Comparison of ENCODE assay signal across 1 cellular context in genomic region chr7:93231799-93232672, GRCh38.
TF ChIP-seq lines count a peak whose summit lies in the region.

Gene VPS50, plus strand, starts transcription at chr7:93232366. Its CDS starts 102 bp downstream, at chr7:93232468.

TF ChIP-seq in K562, 482 proteins besides CTCF, POLR2A, EP300 and RAD21 (continued from another document):
- TF ChIP-seq E2F8 (IDR thresholded peaks at IDR 0.05; ENCODE audit: low read depth, partially characterized antibody) (no peak), ZBTB12 (CRISPR knock-in tag; IDR thresholded peaks at IDR 0.05) (peak; percentile 40; the same call in 1 of the 2 replicates), ZNF224 (CRISPR knock-in tag; IDR thresholded peaks at IDR 0.05) (no peak), MIER1 (IDR thresholded peaks at IDR 0.05; ENCODE audit: low read depth) (no peak), ZNF408 (CRISPR knock-in tag; IDR thresholded peaks at IDR 0.05; ENCODE audit: low read depth) (no peak), BRD4 (IDR thresholded peaks at IDR 0.05) (no peak), ZNF318 (IDR thresholded peaks at IDR 0.05; ENCODE audit: borderline replicate concordance in 1 of 2, low read depth in 1 of 2) (no peak), ZNF282 (CRISPR knock-in tag; IDR thresholded peaks at IDR 0.05) (no peak), STAG1 (CRISPR knock-in tag; IDR thresholded peaks at IDR 0.05; ENCODE audit: borderline replicate concordance) (no peak), ZNF707 (CRISPR knock-in tag; conservative IDR thresholded peaks at IDR 0.05) (no peak), ZNF384 (IDR thresholded peaks at IDR 0.05; ENCODE audit: low read depth, low read length) (no peak), CHD4 (IDR thresholded peaks at IDR 0.05; ENCODE audit: insufficient read depth, insufficient replicate concordance, low read depth, low read length, poor library complexity, severe bottlenecking) (no peak), ZNF239 (CRISPR knock-in tag; IDR thresholded peaks at IDR 0.05) (no peak), TAF9B (IDR thresholded peaks at IDR 0.05; ENCODE audit: partially characterized antibody) (peak; percentile 27), ZBTB2 (IDR thresholded peaks at IDR 0.05) (no peak), PHF20 (IDR thresholded peaks at IDR 0.05; ENCODE audit: partially characterized antibody) (peak; percentile 100), ARID3B (CRISPR knock-in tag; IDR thresholded peaks at IDR 0.05; ENCODE audit: borderline replicate concordance) (no peak), HNRNPH1 (optimal IDR thresholded peaks at IDR 0.05; ENCODE audit: low read depth, low read length) (no peak), ZNF668 (CRISPR knock-in tag; IDR thresholded peaks at IDR 0.05) (no peak), ZZZ3 (IDR thresholded peaks at IDR 0.05) (no peak), HDAC1 (IDR thresholded peaks at IDR 0.05) (peak; percentile 69 to 97; a peak in 3 of 4 replicates), TCF15 (CRISPR knock-in tag; IDR thresholded peaks at IDR 0.05) (0 out of 2 replicates have a peak, but pooled peaks have one; percentile 13), GATAD2B (IDR thresholded peaks at IDR 0.05; ENCODE audit: borderline replicate concordance) (no peak), ETV6 (IDR thresholded peaks at IDR 0.05; ENCODE audit: borderline replicate concordance in 1 of 2, low read depth in 2 of 2, low read length in 1 of 2) (no peak; a peak in 1 of 4 replicates), ETV6 (CRISPR knock-in tag; IDR thresholded peaks at IDR 0.05; ENCODE audit: borderline replicate concordance) (no peak), CREB5 (CRISPR knock-in tag; IDR thresholded peaks at IDR 0.05) (no peak), ATF7 (IDR thresholded peaks at IDR 0.05) (peak; percentile 72; the same call in 1 of the 2 replicates), TGIF2 (CRISPR knock-in tag; IDR thresholded peaks at IDR 0.05) (no peak), ZNF584 (CRISPR knock-in tag; IDR thresholded peaks at IDR 0.05; ENCODE audit: low read depth) (peak; percentile 74; the same call in 1 of the 2 replicates), E2F4 (CRISPR knock-in tag; IDR thresholded peaks at IDR 0.05; ENCODE audit: low read depth) (no peak), PTRF (tag; IDR thresholded peaks at IDR 0.05) (no peak), ZKSCAN3 (CRISPR knock-in tag; IDR thresholded peaks at IDR 0.05) (no peak), ATF2 (CRISPR knock-in tag; IDR thresholded peaks at IDR 0.05) (no peak), LARP7 (IDR thresholded peaks at IDR 0.05) (no peak), USF2 (CRISPR knock-in tag; IDR thresholded peaks at IDR 0.05) (peak; percentile 100), CC2D1A (IDR thresholded peaks at IDR 0.05) (no peak), SAP30 (IDR thresholded peaks at IDR 0.05; ENCODE audit: borderline replicate concordance, insufficient read depth, low read depth, low read length, poor library complexity, severe bottlenecking) (peak; percentile 98), BRD9 (IDR thresholded peaks at IDR 0.05; ENCODE audit: low read depth, partially characterized antibody) (no peak), CGGBP1 (CRISPR knock-in tag; IDR thresholded peaks at IDR 0.05) (no peak)
